In the genomic region with DNA sequence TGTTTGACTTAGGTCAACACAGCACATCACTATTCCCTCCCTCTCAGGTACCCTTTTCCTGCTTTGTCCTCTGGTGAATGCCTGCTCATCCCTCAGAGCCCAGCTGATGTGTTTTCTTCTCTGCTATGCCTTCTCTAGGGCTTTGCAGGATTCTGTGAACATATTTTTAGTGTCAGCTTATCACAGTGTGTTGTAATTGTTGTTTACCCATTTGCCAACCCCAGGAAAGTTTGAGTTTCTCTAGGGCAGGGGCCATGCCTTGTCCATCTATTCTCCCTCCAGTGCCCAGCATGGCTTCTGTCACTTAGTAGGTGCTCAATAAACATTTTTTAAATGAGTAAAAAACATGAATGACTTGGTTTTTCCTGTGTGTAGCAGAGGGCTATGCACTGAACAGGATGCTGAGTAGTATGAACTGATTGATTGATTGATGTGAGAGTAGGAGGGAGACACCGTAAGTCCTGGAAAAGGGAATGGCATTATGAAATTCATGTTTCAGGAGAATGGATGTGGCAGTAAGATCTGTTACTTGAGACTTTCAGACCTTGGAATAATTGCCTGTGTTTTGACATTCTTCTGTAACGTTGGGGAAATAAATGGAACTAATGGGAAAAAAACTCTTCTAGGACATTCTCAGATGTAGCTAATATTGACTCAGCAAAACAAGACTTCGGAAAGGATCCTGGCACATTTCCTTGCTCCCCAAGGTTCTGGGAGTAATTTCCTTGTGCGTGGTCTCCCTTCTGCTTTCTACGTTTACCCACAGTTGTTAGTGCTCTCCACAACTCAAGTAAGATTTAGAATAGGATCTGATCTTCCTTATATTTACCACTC, we compare ENCODE assay signal across 19 cellular contexts.
A peak's percentile ranks its signal among the peaks of the same experiment; 100 is the strongest.
DNase-seq lines count a peak whose midpoint lies in the region; ATAC-seq, FAIRE-seq and TF ChIP-seq lines count a peak whose summit lies in the region.
"Had no signal": no experiment of that assay in that cellular context is flagged by ENCODE, and none has a peak within 500 bp of the region (broad histone marks: within the 10 kb centered on the region; RNA-seq: fewer than 3 reads in every experiment).

No MANE protein-coding gene starts in this region.

- H3K4me1 Mint-ChIP-seq in HFFc6 (ENCODE audit: low read depth) = peaks cover 68% of the 10 kb centered on the region

- H3K4me3 ChIP-seq in K562 = no peak overlapping the region
- H3K4me3 ChIP-seq in right lobe of liver = no peak overlapping the region
- no peak overlapping the region for H3K4me3 ChIP-seq in smooth muscle cell
- no peak overlapping the region for H3K4me3 ChIP-seq in foreskin fibroblast (ENCODE audit: low read depth in 1 of 2, low read length in 2 of 2)
- H3K4me3 ChIP-seq in kidney (ENCODE audit: low read length in 2 of 2) = no peak overlapping the region
- H3K4me3 ChIP-seq: PC-9 had no signal

- 39% methylated on average over 5 of the region's 5 CpGs for WGBS in K562 (ENCODE audit: insufficient coverage, low coverage, missing lambda C conversion rate)
- WGBS in right lobe of liver (ENCODE audit: insufficient coverage, low coverage, low lambda C conversion rate, missing lambda C conversion rate) = 42% methylated on average over 5 of the region's 5 CpGs
- WGBS in smooth muscle cell (ENCODE audit: low lambda C conversion rate) = 91% methylated on average over 5 of the region's 5 CpGs

- no peak overlapping the region for H3K27ac ChIP-seq in K562 (ENCODE audit: extremely low read depth, low read depth, low read length)
- H3K27ac ChIP-seq in right lobe of liver = peak overlapping the region in 1 of 3 donors; percentile 30
- H3K27ac ChIP-seq in smooth muscle cell (ENCODE audit: low read depth) = peak overlapping the region; percentile 78
- H3K27ac ChIP-seq in kidney (ENCODE audit: low read depth in 2 of 2, low read length in 2 of 2) = no peak overlapping the region
- H3K27ac ChIP-seq: PC-9, WERI-Rb-1 had no signal

- H3K9me3 Mint-ChIP-seq in HFFc6 = no peaks in the 10 kb centered on the region
- H3K9me3 Mint-ChIP-seq: dendritic cell treated with granulocyte-macrophage colony-stimulating factor and Interleukin-4, amounts not matched to agents 40 ng/mL and 50 ng/mL, for 4 days had no signal

- H3K4me2 ChIP-seq in K562 (ENCODE audit: insufficient read depth, low read length) (no peak overlapping the region), smooth muscle cell (peak overlapping the region; percentile 62)
- H3K4me2 ChIP-seq: PC-9 had no signal

- H3K4me3 Mint-ChIP-seq in HFFc6 = peak overlapping the region; percentile 32
- H3K4me3 Mint-ChIP-seq: dendritic cell treated with granulocyte-macrophage colony-stimulating factor and Interleukin-4, amounts not matched to agents 40 ng/mL and 50 ng/mL, for 4 days; nephron progenitor cell had no signal

- H3K36me3 Mint-ChIP-seq in HFFc6 (ENCODE audit: low read depth) = no peaks in the 10 kb centered on the region

- peaks cover 9% of the 10 kb centered on the region for H3F3A ChIP-seq in smooth muscle cell (ENCODE audit: low read depth)

- H3K36me3 ChIP-seq in K562 (ENCODE audit: control insufficient read depth, insufficient read depth, low read length) (no peaks in the 10 kb centered on the region), right lobe of liver (no peaks in the 10 kb centered on the region), smooth muscle cell (ENCODE audit: low read depth) (no peaks in the 10 kb centered on the region), kidney (ENCODE audit: control insufficient read depth in 1 of 2, insufficient read depth in 2 of 2, low read length in 2 of 2) (no peaks in the 10 kb centered on the region)
- H3K36me3 ChIP-seq: WERI-Rb-1 had no signal

- no peaks in the 10 kb centered on the region; a peak in 1 of 5 replicates for H3K4me1 ChIP-seq in K562 (replicated peaks in 1 of 2; ENCODE audit: control insufficient read depth in 2 of 2, insufficient read depth in 2 of 2, low read length in 2 of 2)
- peaks cover 0 to 32% (median 3%) of the 10 kb centered on the region in 4 donors for H3K4me1 ChIP-seq in right lobe of liver
- peaks cover 26% of the 10 kb centered on the region for H3K4me1 ChIP-seq in smooth muscle cell (ENCODE audit: low read depth)
- H3K4me1 ChIP-seq in kidney (ENCODE audit: control insufficient read depth in 1 of 2, insufficient read depth in 1 of 2, low read depth in 1 of 2, low read length in 2 of 2) = no peaks in the 10 kb centered on the region

- H3K79me2 ChIP-seq in K562 (ENCODE audit: control insufficient read depth, insufficient read depth, low read length) (no peaks in the 10 kb centered on the region), smooth muscle cell (ENCODE audit: low read depth) (no peaks in the 10 kb centered on the region)

- BruUV-seq in K562 (replicated peaks; lab: Mats Ljungman, UMichigan) = no TSS peak

- FAIRE-seq in K562 (lab: Jason Lieb, UNC) (no peak), kidney (lab: Jason Lieb, UNC) (no peak)
- FAIRE-seq: G401.6, GM12892 had no signal

- H3K9me1 ChIP-seq in K562 (ENCODE audit: control insufficient read depth, insufficient read depth, low read length) = no peaks in the 10 kb centered on the region

- TF ChIP-seq EP300 in K562 (IDR thresholded peaks at IDR 0.05; ENCODE audit: low read length) = no peak

- no peak for TF ChIP-seq CTCF in HFFc6 (IDR thresholded peaks at IDR 0.05)
- no peak for TF ChIP-seq CTCF in K562 (IDR thresholded peaks at IDR 0.05 in 2 of 3, conservative IDR thresholded peaks at IDR 0.05 in 1 of 3; ENCODE audit: insufficient read depth in 2 of 3, low read depth in 1 of 3, low read length in 3 of 3)
- TF ChIP-seq CTCF in right lobe of liver (IDR thresholded peaks at IDR 0.05) = no peak
- no peak for TF ChIP-seq CTCF in smooth muscle cell (IDR thresholded peaks at IDR 0.05; ENCODE audit: borderline replicate concordance, insufficient read depth, poor library complexity, severe bottlenecking)
- no peak for TF ChIP-seq CTCF in foreskin fibroblast (IDR thresholded peaks at IDR 0.05; ENCODE audit: low read depth, low read length)
- no peak for TF ChIP-seq CTCF in kidney (IDR thresholded peaks at IDR 0.05; ENCODE audit: borderline replicate concordance, extremely low read depth, insufficient read depth)

- POLR2A ChIA-PET in K562 (lab: Yijun Ruan, JAX) = interaction anchor here (0.7 kb wide), 2 partner anchors 8 to 17 kb away, joined by 3 read pairs; no protein-coding TSS in a partner anchor

- no peaks in the 10 kb centered on the region for H3K27me3 ChIP-seq in K562 (ENCODE audit: control insufficient read depth in 2 of 2, insufficient read depth in 2 of 2, low read length in 2 of 2)
- no peaks in the 10 kb centered on the region for H3K27me3 ChIP-seq in right lobe of liver
- H3K27me3 ChIP-seq in smooth muscle cell (ENCODE audit: low read depth) = no peaks in the 10 kb centered on the region

- H3K9me3 ChIP-seq in K562 (replicated peaks; ENCODE audit: control insufficient read depth, insufficient read depth, low read depth, low read length) (no peaks in the 10 kb centered on the region), right lobe of liver (no peaks in the 10 kb centered on the region), smooth muscle cell (replicated peaks; ENCODE audit: low read depth) (no peaks in the 10 kb centered on the region), kidney (ENCODE audit: control insufficient read depth in 1 of 2, low read length in 2 of 2) (no peaks in the 10 kb centered on the region)

- no peak overlapping the region for H2AFZ ChIP-seq in K562 (ENCODE audit: low read depth, low read length)
- no peak overlapping the region for H2AFZ ChIP-seq in smooth muscle cell (ENCODE audit: low read depth)
- H2AFZ ChIP-seq: PC-9 had no signal

- DNase-seq in HFFc6 (no peak), K562 (ENCODE audit: extremely low read depth in 1 of 4, low spot score in 3 of 4) (no peak), right lobe of liver (peak in 1 of 3 donors; percentile 56), smooth muscle cell (lab: John Stamatoyannopoulos, UW; ENCODE audit: unreplicated experiment) (no peak), head of caudate nucleus (no peak), foreskin fibroblast (no peak), kidney (no peak)
- DNase-seq: AML-193, erythroblast, hypothalamus, NCI-H187, nephron progenitor cell, PC-9, SW 1271, WERI-Rb-1 had no signal

- no peak for ATAC-seq in K562
- peak; percentile 87 to 92 (median 88) for ATAC-seq in right lobe of liver
- no peak for ATAC-seq in HG03135 (IDR thresholded peaks at IDR 0.05; ENCODE audit: unreplicated experiment)

- CTCF ChIA-PET in K562 (lab: Yijun Ruan, JAX; ENCODE audit: low intra/inter-chr PET ratio) = no interaction called here

- no peak for TF ChIP-seq RAD21 in K562 (CRISPR knock-in tag; conservative IDR thresholded peaks at IDR 0.05 in 1 of 2, IDR thresholded peaks at IDR 0.05 in 1 of 2)

- TF ChIP-seq POLR2A in K562 (conservative IDR thresholded peaks at IDR 0.05) = no peak
- TF ChIP-seq POLR2A in right lobe of liver (IDR thresholded peaks at IDR 0.05) = no peak

- intact Hi-C loops in K562 (cut with micrococcal nuclease) = no loop called here
- intact Hi-C loops in right lobe of liver (cut with DNase I) = no loop called here
- intact Hi-C loops in head of caudate nucleus (cut with DNase I) = no loop called here
- intact Hi-C loops in kidney (cut with DNase I) = no loop called here

- peaks cover 1% of the 10 kb centered on the region; the same call in 1 of the 2 replicates for H3K27me3 Mint-ChIP-seq in HFFc6 (ENCODE audit: insufficient read depth)
- H3K27me3 Mint-ChIP-seq: dendritic cell treated with granulocyte-macrophage colony-stimulating factor and Interleukin-4, amounts not matched to agents 40 ng/mL and 50 ng/mL, for 4 days had no signal

- in situ Hi-C loops in K562 (cut with MboI) = no loop called here

- H3K27ac Mint-ChIP-seq in HFFc6 = peak overlapping the region; percentile 78
- H3K27ac Mint-ChIP-seq: dendritic cell treated with granulocyte-macrophage colony-stimulating factor and Interleukin-4, amounts not matched to agents 40 ng/mL and 50 ng/mL, for 4 days; nephron progenitor cell had no signal

- H3K9ac ChIP-seq in K562 (ENCODE audit: insufficient read depth in 1 of 2, low read depth in 2 of 2, low read length in 2 of 2) = no peak overlapping the region
- peak overlapping the region; percentile 45 for H3K9ac ChIP-seq in smooth muscle cell (ENCODE audit: low read depth)
- H3K9ac ChIP-seq in kidney (ENCODE audit: low read length in 2 of 2) = no peak overlapping the region

- H4K20me1 ChIP-seq in K562 (replicated peaks; ENCODE audit: control insufficient read depth, insufficient read depth, low read length) = no peaks in the 10 kb centered on the region
- no peaks in the 10 kb centered on the region for H4K20me1 ChIP-seq in smooth muscle cell (ENCODE audit: low read depth)

TF ChIP-seq in K562, 482 proteins besides CTCF, POLR2A, EP300 and RAD21 (continues in another document):
- no peak for TF ChIP-seq ZNF217 (CRISPR knock-in tag; IDR thresholded peaks at IDR 0.05)
- no peak for TF ChIP-seq SMAD2 (IDR thresholded peaks at IDR 0.05; ENCODE audit: low read depth, low read length)
- TF ChIP-seq MECOM (CRISPR knock-in tag; IDR thresholded peaks at IDR 0.05) = no peak
- no peak for TF ChIP-seq MEF2A (IDR thresholded peaks at IDR 0.05; ENCODE audit: control insufficient read depth, low read depth, low read length)

Comparison
In these comparisons a context has a peak if more than half of its experiments do, and no peak if none do; other contexts are left out.
1. ATAC-seq: peak in right lobe of liver (4 of 4); none in K562 (single experiment) and HG03135 (single experiment).